ENCODE assay signal across 7 cellular contexts in genomic region chr19:58400916-58401824, GRCh38.
DNase-seq lines count a peak whose midpoint lies in the region; ATAC-seq, FAIRE-seq and TF ChIP-seq lines count a peak whose summit lies in the region.

No MANE protein-coding gene starts in this region.

- peak overlapping the region; percentile 69 for H3K4me3 ChIP-seq in astrocyte of the spinal cord (ENCODE audit: low read depth, low read length)

- in situ Hi-C loops in astrocyte of the spinal cord (cut with HindIII; ENCODE audit: low sequenced_read_pairs): no loop called here

- peak; percentile 2 for TF ChIP-seq CTCF in astrocyte of the spinal cord (IDR thresholded peaks at IDR 0.05; ENCODE audit: low read depth, low read length)

- DNase-seq in GM18507 (ENCODE audit: extremely low spot score, insufficient read length, low read depth) (peak; percentile 96), NCI-H2029 treated with DMSO at 0.1 percent for 48 hours (lab: John Stamatoyannopoulos, UW) (peak; percentile 91), T1000 (lab: John Stamatoyannopoulos, UW) (peak; percentile 96), astrocyte of the spinal cord (ENCODE audit: low read depth, low spot score) (peak; percentile 100), hypothalamus (lab: John Stamatoyannopoulos, UW) (peak; percentile 48 to 100 (median 98)), retina (peak; percentile 98)

- peak; percentile 96 for FAIRE-seq in GM18507 (lab: Jason Lieb, UNC)

- peak; percentile 94 for ATAC-seq in HG02973 (IDR thresholded peaks at IDR 0.05; ENCODE audit: unreplicated experiment)

Comparison
In these comparisons a context has a peak if more than half of its experiments do, and no peak if none do; other contexts are left out.
1. Peak in every context shown above with its lines: DNase-seq, ATAC-seq and H3K4me3 ChIP-seq.